In genomic region chr15:101237161-101237775, GRCh38 we compare ENCODE assay signal across 26 cellular contexts. TPM values are rescaled to one million over a fixed set of nuclear protein-coding genes. Genes with fewer than 3 reads are reported as not detected.
A peak's percentile ranks its signal among the peaks of the same experiment; 100 is the strongest.
DNase-seq lines count a peak whose midpoint lies in the region; ATAC-seq lines count a peak whose summit lies in the region.
"Had no signal": no experiment of that assay in that cellular context is flagged by ENCODE, and none has a peak within 500 bp of the region (broad histone marks: within the 10 kb centered on the region; RNA-seq: fewer than 3 reads in every experiment).

No MANE protein-coding gene starts in this region.

- ATAC-seq in Right ventricle myocardium superior (ENCODE audit: poor library complexity) (peak; percentile 35), GM21576 (IDR thresholded peaks at IDR 0.05; ENCODE audit: unreplicated experiment) (no peak)
- no peak for ATAC-seq in stimulated activated effector memory CD8-positive, alpha-beta T cell treated with anti-CD3 and anti-CD28 coated beads, Interleukin-12 subunit alpha, Interleukin-12 subunit beta, amount 100 ng/mL, for 72 hours
- ATAC-seq in stimulated activated naive CD8-positive, alpha-beta T cell treated with anti-CD3 and anti-CD28 coated beads, Interleukin-15, Interleukin-2, amounts not matched to agents 100 U/mL and 50 U/mL, for 24 hours: no peak
- ATAC-seq: PC-3 had no signal

- peaks cover 73% of the 10 kb centered on the region for H3K4me1 Mint-ChIP-seq in dendritic cell treated with granulocyte-macrophage colony-stimulating factor and Interleukin-4, amounts not matched to agents 40 ng/mL and 50 ng/mL, for 4 days (ENCODE audit: low read depth)
- peaks cover 66% of the 10 kb centered on the region for H3K4me1 Mint-ChIP-seq in stimulated activated effector memory CD8-positive, alpha-beta T cell treated with anti-CD3 and anti-CD28 coated beads, Interleukin-12 subunit alpha, Interleukin-12 subunit beta, amount 100 ng/mL, for 72 hours

- H3K4me3 Mint-ChIP-seq in dendritic cell treated with granulocyte-macrophage colony-stimulating factor and Interleukin-4, amounts not matched to agents 40 ng/mL and 50 ng/mL, for 4 days: peak overlapping the region; percentile 48
- peak overlapping the region; percentile 3 for H3K4me3 Mint-ChIP-seq in stimulated activated effector memory CD8-positive, alpha-beta T cell treated with anti-CD3 and anti-CD28 coated beads, Interleukin-12 subunit alpha, Interleukin-12 subunit beta, amount 100 ng/mL, for 72 hours
- H3K4me3 Mint-ChIP-seq: activated naive CD4-positive, alpha-beta T cell treated with anti-CD3 and anti-CD28 coated beads for 36 hours; H9; IgD-negative memory B cell had no signal

- no peak for DNase-seq in Right ventricle myocardium superior
- no peak for DNase-seq in cardiac septum (ENCODE audit: low spot score)
- peak; percentile 49 for DNase-seq in NOMO-1 treated with dmso at 0.1 percent for 144 hours (lab: John Stamatoyannopoulos, UW; ENCODE audit: unreplicated experiment)
- DNase-seq in stimulated activated effector memory CD8-positive, alpha-beta T cell treated with anti-CD3 and anti-CD28 coated beads, Interleukin-12 subunit alpha, Interleukin-12 subunit beta, amount 100 ng/mL, for 72 hours (ENCODE audit: low spot score in 2 of 2): no peak
- DNase-seq in stimulated activated CD4-positive, alpha-beta T cell treated with anti-CD3 and anti-CD28 coated beads, Interleukin-4, amount 100 ng/mL, for 4 hours: no peak
- DNase-seq in stimulated activated naive CD8-positive, alpha-beta T cell treated with anti-CD3 and anti-CD28 coated beads, Interleukin-15, Interleukin-2, amounts not matched to agents 100 U/mL and 50 U/mL, for 24 hours: no peak
- DNase-seq: activated CD4-positive, alpha-beta T cell treated with anti-CD3 and anti-CD28 coated beads, Interleukin-2, amount 50 U/mL, for 1 hour; activated naive CD4-positive, alpha-beta T cell treated with anti-CD3 and anti-CD28 coated beads for 36 hours; aorta; caudate nucleus; CD4-positive, CD25-positive, alpha-beta regulatory T cell; dorsolateral prefrontal cortex; H9; heart left ventricle; MG63; midbrain; NCI-H1694 treated with DMSO at 0.1 percent for 48 hours; NCI-H748 treated with DMSO at 0.1 percent for 48 hours; PC-3; SHP77 treated with DMSO at 0.1 percent for 48 hours; stimulated activated CD4-positive, alpha-beta T cell treated with anti-CD3 and anti-CD28 coated beads, Interleukin-1b, Interleukin-23, amount 100 ng/mL, for 48 hours; stimulated activated naive CD4-positive, alpha-beta T cell; WERI-Rb-1 had no signal

- H3K27me3 Mint-ChIP-seq in dendritic cell treated with granulocyte-macrophage colony-stimulating factor and Interleukin-4, amounts not matched to agents 40 ng/mL and 50 ng/mL, for 4 days: no peaks in the 10 kb centered on the region

- no peaks in the 10 kb centered on the region for H3K9me3 Mint-ChIP-seq in dendritic cell treated with granulocyte-macrophage colony-stimulating factor and Interleukin-4, amounts not matched to agents 40 ng/mL and 50 ng/mL, for 4 days
- no peaks in the 10 kb centered on the region for H3K9me3 Mint-ChIP-seq in stimulated activated effector memory CD8-positive, alpha-beta T cell treated with anti-CD3 and anti-CD28 coated beads, Interleukin-12 subunit alpha, Interleukin-12 subunit beta, amount 100 ng/mL, for 72 hours
- H3K9me3 Mint-ChIP-seq: activated naive CD4-positive, alpha-beta T cell treated with anti-CD3 and anti-CD28 coated beads for 36 hours; CD4-positive, CD25-positive, alpha-beta regulatory T cell; H9; IgD-negative memory B cell had no signal

- H3K27ac Mint-ChIP-seq in dendritic cell treated with granulocyte-macrophage colony-stimulating factor and Interleukin-4, amounts not matched to agents 40 ng/mL and 50 ng/mL, for 4 days: peak overlapping the region; percentile 74
- no peak overlapping the region for H3K27ac Mint-ChIP-seq in stimulated activated effector memory CD8-positive, alpha-beta T cell treated with anti-CD3 and anti-CD28 coated beads, Interleukin-12 subunit alpha, Interleukin-12 subunit beta, amount 100 ng/mL, for 72 hours
- H3K27ac Mint-ChIP-seq: activated naive CD4-positive, alpha-beta T cell treated with anti-CD3 and anti-CD28 coated beads for 36 hours; H9; IgD-negative memory B cell had no signal

- H3K36me3 Mint-ChIP-seq in dendritic cell treated with granulocyte-macrophage colony-stimulating factor and Interleukin-4, amounts not matched to agents 40 ng/mL and 50 ng/mL, for 4 days (ENCODE audit: low read depth): peaks cover 32% of the 10 kb centered on the region
- H3K36me3 Mint-ChIP-seq in stimulated activated effector memory CD8-positive, alpha-beta T cell treated with anti-CD3 and anti-CD28 coated beads, Interleukin-12 subunit alpha, Interleukin-12 subunit beta, amount 100 ng/mL, for 72 hours: peaks cover 99% of the 10 kb centered on the region

- intact Hi-C loops in Right ventricle myocardium superior (cut with DNase I) (no loop called here), cardiac septum (cut with DNase I) (no loop called here)
- intact Hi-C loops in dendritic cell treated with granulocyte-macrophage colony-stimulating factor and Interleukin-4, amounts not matched to agents 40 ng/mL and 50 ng/mL, for 4 days (cut with micrococcal nuclease): no loop called here

RNA-seq across cellular contexts. Expression of gene CHSY1, which starts 14.6 kb away (rescaled TPM):
- total RNA-seq in Right ventricle myocardium superior (12.7 TPM), cardiac septum (17.5 TPM)

RNA-seq across cellular contexts. Expression of gene SELENOS, which starts 40.0 kb away (rescaled TPM):
- 41.1 TPM for total RNA-seq in Right ventricle myocardium superior
- 51.6 TPM for total RNA-seq in cardiac septum

RNA-seq across cellular contexts. Expression of gene SNRPA1, which starts 57.8 kb away (rescaled TPM):
- total RNA-seq in Right ventricle myocardium superior (27.9 TPM), cardiac septum (26.0 TPM)
